Comparison of ENCODE assay signal across 17 cellular contexts in the genomic region with DNA sequence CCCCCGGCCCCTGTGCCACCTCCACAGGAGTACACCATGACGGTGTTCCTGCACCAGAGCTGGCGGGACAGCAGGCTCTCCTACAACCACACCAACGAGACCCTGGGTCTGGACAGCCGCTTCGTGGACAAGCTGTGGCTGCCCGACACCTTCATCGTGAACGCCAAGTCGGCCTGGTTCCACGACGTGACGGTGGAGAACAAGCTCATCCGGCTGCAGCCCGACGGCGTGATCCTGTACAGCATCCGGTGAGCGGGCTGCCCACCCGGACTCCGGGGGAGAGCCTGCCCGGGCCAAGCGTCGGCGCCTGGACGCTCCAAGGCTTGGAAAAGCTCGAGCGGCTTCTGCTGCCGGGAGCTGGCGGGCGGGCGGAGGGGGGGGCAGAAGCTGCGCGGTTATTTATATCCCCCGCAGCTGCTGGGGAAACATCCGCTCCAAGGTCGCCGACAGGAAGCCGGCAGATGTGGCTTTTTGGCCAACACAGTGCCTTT. TPM values are rescaled to one million over a fixed set of nuclear protein-coding genes. Genes with fewer than 3 reads are reported as not detected.
DNase-seq lines count a peak whose midpoint lies in the region; ATAC-seq and TF ChIP-seq lines count a peak whose summit lies in the region.
"Had no signal": no experiment of that assay in that cellular context is flagged by ENCODE, and none has a peak within 500 bp of the region (broad histone marks: within the 10 kb centered on the region; RNA-seq: fewer than 3 reads in every experiment).

No MANE protein-coding gene starts in this region.

- TF ChIP-seq CTCF in left lung (IDR thresholded peaks at IDR 0.05) (no peak), glutamatergic neuron (IDR thresholded peaks at IDR 0.05; ENCODE audit: partially characterized antibody, unreplicated experiment) (no peak)

- H4K20me1 ChIP-seq in BLaER1 treated with 17β-estradiol and CSF1 and Interleukin-3, amounts not matched to agents 10 nM and 100 nM: peaks cover 0 to 33% (median 0%) of the 10 kb centered on the region in 11 experiments; a peak in 4 of 22 replicates

- intact Hi-C loops in left lung (cut with DNase I): no loop called here

- peak; percentile 36 for DNase-seq in GM03348 (ENCODE audit: low spot score)
- DNase-seq in left lung: peak in 1 of 2 donors; percentile 76
- no peak for DNase-seq in DMS114 treated with DMSO at 0.1 percent for 48 hours (lab: John Stamatoyannopoulos, UW; ENCODE audit: unreplicated experiment)
- no peak for DNase-seq in glutamatergic neuron
- no peak for DNase-seq in 8988T
- DNase-seq in activated CD8-positive, alpha-beta memory T cell treated with anti-CD3 and anti-CD28 coated beads, Interleukin-2, amount 50 U/mL, for 4 hours: no peak
- DNase-seq: activated B cell treated with CpG ODN at 0.5 μM for 24 hours, brain microvascular endothelial cell, midbrain, NCI-H524 had no signal

- H3K4me2 ChIP-seq in BLaER1 treated with 17β-estradiol and CSF1 and Interleukin-3, amounts not matched to agents 10 nM and 100 nM: peak overlapping the region; percentile 83 to 100 (median 97)

- H3K9ac ChIP-seq in BLaER1 treated with 17β-estradiol and CSF1 and Interleukin-3, amounts not matched to agents 10 nM and 100 nM: peak overlapping the region; percentile 47 to 87 (median 75); a peak in 21 of 22 replicates

- H3K4me3 Mint-ChIP-seq in glutamatergic neuron (ENCODE audit: unreplicated experiment): no peak overlapping the region
- H3K4me3 Mint-ChIP-seq: activated B cell treated with CpG ODN at 0.5 μM for 24 hours; activated T-helper 1 cell treated with anti-CD3 and anti-CD28 coated beads, Interleukin-12 subunit alpha, Interleukin-12 subunit beta, Interleukin-2, Interleukin-4 antibody, amounts not matched to agents 30 ng/mL and 10 ng/mL and 1 ng/mL, durations not matched to agents 14 hours and 24 hours and 36 hours had no signal

- no peaks in the 10 kb centered on the region for H3K9me3 Mint-ChIP-seq in glutamatergic neuron (ENCODE audit: unreplicated experiment)
- H3K9me3 Mint-ChIP-seq: activated B cell treated with CpG ODN at 0.5 μM for 24 hours; activated T-helper 1 cell treated with anti-CD3 and anti-CD28 coated beads, Interleukin-12 subunit alpha, Interleukin-12 subunit beta, Interleukin-2, Interleukin-4 antibody, amounts not matched to agents 30 ng/mL and 10 ng/mL and 1 ng/mL, durations not matched to agents 14 hours and 24 hours and 36 hours had no signal

- H3K27ac Mint-ChIP-seq in glutamatergic neuron (ENCODE audit: unreplicated experiment): no peak overlapping the region
- H3K27ac Mint-ChIP-seq: activated B cell treated with CpG ODN at 0.5 μM for 24 hours; activated T-helper 1 cell treated with anti-CD3 and anti-CD28 coated beads, Interleukin-12 subunit alpha, Interleukin-12 subunit beta, Interleukin-2, Interleukin-4 antibody, amounts not matched to agents 30 ng/mL and 10 ng/mL and 1 ng/mL, durations not matched to agents 14 hours and 24 hours and 36 hours had no signal

- H3K36me3 Mint-ChIP-seq in glutamatergic neuron (ENCODE audit: unreplicated experiment): no peaks in the 10 kb centered on the region

- H3K36me3 ChIP-seq in BLaER1 treated with 17β-estradiol and CSF1 and Interleukin-3, amounts not matched to agents 10 nM and 100 nM: no peaks in the 10 kb centered on the region
- no peaks in the 10 kb centered on the region for H3K36me3 ChIP-seq in left lung
- H3K36me3 ChIP-seq: brain microvascular endothelial cell, suprapubic skin had no signal

- H3K4me1 ChIP-seq in BLaER1 treated with 17β-estradiol and CSF1 and Interleukin-3, amounts not matched to agents 10 nM and 100 nM: peaks cover 60 to 100% (median 97%) of the 10 kb centered on the region in 10 experiments
- H3K4me1 ChIP-seq in left lung: peaks cover 0 to 11% of the 10 kb centered on the region in 2 donors

- peaks cover 10% of the 10 kb centered on the region for H3K27me3 Mint-ChIP-seq in glutamatergic neuron (ENCODE audit: unreplicated experiment)

- no peaks in the 10 kb centered on the region for H3K4me1 Mint-ChIP-seq in glutamatergic neuron (ENCODE audit: low read depth, unreplicated experiment)

- H3K27me3 ChIP-seq in BLaER1 treated with 17β-estradiol and CSF1 and Interleukin-3, amounts not matched to agents 10 nM and 100 nM: peaks cover 25 to 62% (median 28%) of the 10 kb centered on the region in 11 experiments
- H3K27me3 ChIP-seq in left lung: peaks cover 7 to 74% of the 10 kb centered on the region in 2 donors

- ATAC-seq in left lung: peak; percentile 53
- ATAC-seq: sciatic nerve had no signal

- H3K27ac ChIP-seq in BLaER1 treated with 17β-estradiol and CSF1 and Interleukin-3, amounts not matched to agents 10 nM and 100 nM: peak overlapping the region in 10 of 11 experiments; percentile 43 to 97 (median 88); a peak in 19 of 22 replicates
- peak overlapping the region; percentile 69 for H3K27ac ChIP-seq in angular gyrus (ENCODE audit: low read depth, low read length)
- H3K27ac ChIP-seq in left lung: no peak overlapping the region
- H3K27ac ChIP-seq: brain microvascular endothelial cell, suprapubic skin had no signal

- peak overlapping the region; percentile 31 to 58 (median 44); a peak in 18 of 20 replicates for H3K4me3 ChIP-seq in BLaER1 treated with 17β-estradiol and CSF1 and Interleukin-3, amounts not matched to agents 10 nM and 100 nM
- H3K4me3 ChIP-seq in left lung: no peak overlapping the region
- H3K4me3 ChIP-seq: suprapubic skin had no signal

- H3K9me3 ChIP-seq in BLaER1 treated with 17β-estradiol and CSF1 and Interleukin-3, amounts not matched to agents 10 nM and 100 nM (replicated peaks in 1 of 11): no peaks in the 10 kb centered on the region
- no peaks in the 10 kb centered on the region for H3K9me3 ChIP-seq in left lung
- H3K9me3 ChIP-seq: suprapubic skin had no signal

RNA-seq across cellular contexts. Expression of a gene that starts 6.4 kb away (rescaled TPM):
- total RNA-seq in left lung: under 1 TPM; 0.31 to 0.50 TPM
- total RNA-seq in glutamatergic neuron (ENCODE audit: unreplicated experiment): 2.5 TPM
- total RNA-seq: activated B cell treated with CpG ODN at 0.5 μM for 24 hours, endothelial cell of umbilical vein, sciatic nerve had no signal

RNA-seq across cellular contexts. Expression of a gene that starts 21.9 kb away (rescaled TPM):
- 1 to 10 TPM in 1 of 2 donors, under 1 TPM in 1; 0.23 to 2.6 TPM for total RNA-seq in left lung
- total RNA-seq in glutamatergic neuron (ENCODE audit: unreplicated experiment): not detected
- total RNA-seq: activated B cell treated with CpG ODN at 0.5 μM for 24 hours; activated T-helper 1 cell treated with anti-CD3 and anti-CD28 coated beads, Interleukin-12 subunit alpha, Interleukin-12 subunit beta, Interleukin-2, Interleukin-4 antibody, amounts not matched to agents 30 ng/mL and 10 ng/mL and 1 ng/mL, durations not matched to agents 14 hours and 24 hours and 36 hours; endothelial cell of umbilical vein; SK-MEL-5; suprapubic skin had no signal

RNA-seq across cellular contexts. Expression of a gene that starts 24.7 kb away (rescaled TPM):
- total RNA-seq in left lung (100 to 1,000 TPM; 100 to 129 TPM), glutamatergic neuron (ENCODE audit: unreplicated experiment) (120 TPM)

Comparison
In these comparisons a context has a peak if more than half of its experiments do, and no peak if none do; other contexts are left out.
1. H3K27ac ChIP-seq: peak in BLaER1 treated with 17β-estradiol and CSF1 and Interleukin-3, amounts not matched to agents 10 nM and 100 nM (10 of 11) and angular gyrus (single experiment); none in left lung (0 of 2).
2. H3K4me3 ChIP-seq: peak in BLaER1 treated with 17β-estradiol and CSF1 and Interleukin-3, amounts not matched to agents 10 nM and 100 nM (10 of 10); none in left lung (0 of 2).